Comparison of ENCODE assay signal across 24 cellular contexts in genomic region chr11:75485742-75486141, GRCh38. TPM values are rescaled to one million over a fixed set of nuclear protein-coding genes. Genes with fewer than 3 reads are reported as not detected.
DNase-seq lines count a peak whose midpoint lies in the region; ATAC-seq, FAIRE-seq and TF ChIP-seq lines count a peak whose summit lies in the region.
"Had no signal": no experiment of that assay in that cellular context is flagged by ENCODE, and none has a peak within 500 bp of the region (broad histone marks: within the 10 kb centered on the region; RNA-seq: fewer than 3 reads in every experiment).

No MANE protein-coding gene starts in this region.

- no peaks in the 10 kb centered on the region for H4K20me1 ChIP-seq in K562 (replicated peaks; ENCODE audit: control insufficient read depth, insufficient read depth, low read length)

- WGBS in K562 (ENCODE audit: insufficient coverage, low coverage, missing lambda C conversion rate) = 56% methylated on average over 4 of the region's 4 CpGs
- WGBS in neuronal stem cell (ENCODE audit: extremely low coverage in 2 of 2, insufficient read length in 2 of 2, insufficient replicate concordance in 1 of 2), 2 donors = no CpG with 5 or more reads among the region's 4 CpGs

- H3K9me3 ChIP-seq in K562 (replicated peaks; ENCODE audit: control insufficient read depth, insufficient read depth, low read depth, low read length) = no peaks in the 10 kb centered on the region
- H3K9me3 ChIP-seq in kidney (ENCODE audit: control insufficient read depth in 1 of 2, low read length in 2 of 2) = no peaks in the 10 kb centered on the region
- no peaks in the 10 kb centered on the region for H3K9me3 ChIP-seq in neuronal stem cell (replicated peaks in 1 of 2; ENCODE audit: control insufficient read depth in 2 of 2, insufficient read depth in 1 of 2, low read depth in 1 of 2, low read length in 2 of 2)
- H3K9me3 ChIP-seq: BLaER1 treated with 17β-estradiol and CSF1 and Interleukin-3, amounts not matched to agents 10 nM and 100 nM; Caco-2 had no signal

- peak overlapping the region; percentile 82 for H3K23ac ChIP-seq in neuronal stem cell (ENCODE audit: low read depth, low read length, poor library complexity)

- in situ Hi-C loops in K562 (cut with MboI) = no loop called here

- ATAC-seq in K562 = no peak
- no peak for ATAC-seq in stimulated activated effector memory CD8-positive, alpha-beta T cell treated with anti-CD3 and anti-CD28 coated beads, Interleukin-12 subunit alpha, Interleukin-12 subunit beta, amount 100 ng/mL, for 72 hours
- ATAC-seq: CD8-positive, alpha-beta T cell had no signal

- no peak overlapping the region for H2BK5ac ChIP-seq in neuronal stem cell (ENCODE audit: low read length)

- DNase-seq in K562 (ENCODE audit: extremely low read depth in 1 of 4, low spot score in 3 of 4) = no peak
- DNase-seq in kidney = peak; percentile 21
- no peak for DNase-seq in neuronal stem cell (ENCODE audit: low spot score)
- no peak for DNase-seq in stimulated activated effector memory CD8-positive, alpha-beta T cell treated with anti-CD3 and anti-CD28 coated beads, Interleukin-12 subunit alpha, Interleukin-12 subunit beta, amount 100 ng/mL, for 72 hours (ENCODE audit: low spot score in 2 of 2)
- no peak for DNase-seq in NCI-H526 treated with DMSO at 0.1 percent for 48 hours (lab: John Stamatoyannopoulos, UW)
- DNase-seq in stimulated activated CD4-positive, alpha-beta T cell treated with anti-CD3 and anti-CD28 coated beads, Interleukin-15, amount 100 ng/mL, for 24 hours = no peak
- no peak for DNase-seq in activated effector memory CD4-positive, alpha-beta T cell treated with Interleukin-2 at 50 U/mL for 16 hours
- DNase-seq: 8988T; ACHN; AML-193; Caco-2; Calu3; CD4-positive, alpha-beta T cell; CD8-positive, alpha-beta T cell; DMS79 treated with DMSO at 0.1 percent for 48 hours; GF-D8 had no signal

- H2BK12ac ChIP-seq in neuronal stem cell (ENCODE audit: low read length) = no peak overlapping the region

- H2AFZ ChIP-seq in K562 (ENCODE audit: low read depth, low read length) (no peak overlapping the region), neuronal stem cell (ENCODE audit: low read length) (no peak overlapping the region)

- H3K4me1 Mint-ChIP-seq in stimulated activated effector memory CD8-positive, alpha-beta T cell treated with anti-CD3 and anti-CD28 coated beads, Interleukin-12 subunit alpha, Interleukin-12 subunit beta, amount 100 ng/mL, for 72 hours = peaks cover 17% of the 10 kb centered on the region

- peak overlapping the region; percentile 43 for H3K27ac Mint-ChIP-seq in stimulated activated effector memory CD8-positive, alpha-beta T cell treated with anti-CD3 and anti-CD28 coated beads, Interleukin-12 subunit alpha, Interleukin-12 subunit beta, amount 100 ng/mL, for 72 hours
- H3K27ac Mint-ChIP-seq: B cell; CD4-positive, alpha-beta T cell; CD8-positive, alpha-beta T cell had no signal

- intact Hi-C loops in K562 (cut with micrococcal nuclease) (no loop called here), kidney (cut with DNase I) (no loop called here)

- H3K9me3 Mint-ChIP-seq in stimulated activated effector memory CD8-positive, alpha-beta T cell treated with anti-CD3 and anti-CD28 coated beads, Interleukin-12 subunit alpha, Interleukin-12 subunit beta, amount 100 ng/mL, for 72 hours = no peaks in the 10 kb centered on the region
- H3K9me3 Mint-ChIP-seq: CD4-positive, alpha-beta T cell; CD8-positive, alpha-beta T cell had no signal

- H3K4me2 ChIP-seq in K562 (ENCODE audit: insufficient read depth, low read length) = no peak overlapping the region
- H3K4me2 ChIP-seq in neuronal stem cell (ENCODE audit: insufficient read depth, low read length, poor library complexity, severe bottlenecking) = no peak overlapping the region
- H3K4me2 ChIP-seq: BLaER1 treated with 17β-estradiol and CSF1 and Interleukin-3, amounts not matched to agents 10 nM and 100 nM had no signal

- H4K8ac ChIP-seq in neuronal stem cell (ENCODE audit: low read depth, low read length) = no peak overlapping the region

- H4K91ac ChIP-seq in neuronal stem cell (ENCODE audit: low read depth, low read length, poor library complexity) = no peak overlapping the region

- no peak overlapping the region for H2BK120ac ChIP-seq in neuronal stem cell (ENCODE audit: low read depth, low read length)

- H3K27ac ChIP-seq in K562 (ENCODE audit: extremely low read depth, low read depth, low read length) (no peak overlapping the region), kidney (ENCODE audit: low read depth in 2 of 2, low read length in 2 of 2) (no peak overlapping the region), neuronal stem cell (replicated peaks; ENCODE audit: low read length) (no peak overlapping the region)
- H3K27ac ChIP-seq: BLaER1 treated with 17β-estradiol and CSF1 and Interleukin-3, amounts not matched to agents 10 nM and 100 nM; C4-2B had no signal

- H3K4me1 ChIP-seq in K562 (replicated peaks in 1 of 2; ENCODE audit: control insufficient read depth in 2 of 2, insufficient read depth in 2 of 2, low read length in 2 of 2) (peaks cover 21 to 35% of the 10 kb centered on the region in 2 experiments), kidney (ENCODE audit: control insufficient read depth in 1 of 2, insufficient read depth in 1 of 2, low read depth in 1 of 2, low read length in 2 of 2) (peaks cover 0 to 3% of the 10 kb centered on the region in 2 donors), neuronal stem cell (ENCODE audit: control insufficient read depth in 2 of 2, insufficient read depth in 1 of 2, low read depth in 1 of 2, low read length in 2 of 2) (peaks cover 0 to 10% of the 10 kb centered on the region in 2 donors)

- no peaks in the 10 kb centered on the region for H3K79me1 ChIP-seq in neuronal stem cell (ENCODE audit: low read depth, low read length)

- H3K36me3 Mint-ChIP-seq in stimulated activated effector memory CD8-positive, alpha-beta T cell treated with anti-CD3 and anti-CD28 coated beads, Interleukin-12 subunit alpha, Interleukin-12 subunit beta, amount 100 ng/mL, for 72 hours = no peaks in the 10 kb centered on the region

- POLR2A ChIA-PET in K562 (lab: Yijun Ruan, JAX) = interaction anchor here (0.7 kb wide), 1 partner anchor 103 kb away, joined by 3 read pairs; no protein-coding TSS in a partner anchor

- H3K4ac ChIP-seq in neuronal stem cell (ENCODE audit: low read length) = no peak overlapping the region

- H3K4me3 ChIP-seq in K562 (no peak overlapping the region), kidney (ENCODE audit: low read length in 2 of 2) (no peak overlapping the region), neuronal stem cell (ENCODE audit: low read length in 2 of 2) (no peak overlapping the region)
- H3K4me3 ChIP-seq: BLaER1 treated with 17β-estradiol and CSF1 and Interleukin-3, amounts not matched to agents 10 nM and 100 nM had no signal

- no peak for TF ChIP-seq EP300 in K562 (IDR thresholded peaks at IDR 0.05; ENCODE audit: low read length)

- H2AK5ac ChIP-seq in neuronal stem cell (ENCODE audit: low read depth, low read length) = no peak overlapping the region

- BruUV-seq in K562 (replicated peaks; lab: Mats Ljungman, UMichigan) = no TSS peak

- H3K36me3 ChIP-seq in K562 (ENCODE audit: control insufficient read depth, insufficient read depth, low read length) (no peaks in the 10 kb centered on the region), kidney (ENCODE audit: control insufficient read depth in 1 of 2, insufficient read depth in 2 of 2, low read length in 2 of 2) (no peaks in the 10 kb centered on the region), neuronal stem cell (replicated peaks in 1 of 2; ENCODE audit: control insufficient read depth in 2 of 2, insufficient read depth in 2 of 2, low read length in 2 of 2) (no peaks in the 10 kb centered on the region)
- H3K36me3 ChIP-seq: BLaER1 treated with 17β-estradiol and CSF1 and Interleukin-3, amounts not matched to agents 10 nM and 100 nM had no signal

- no peak for TF ChIP-seq RAD21 in K562 (CRISPR knock-in tag; conservative IDR thresholded peaks at IDR 0.05 in 1 of 2, IDR thresholded peaks at IDR 0.05 in 1 of 2)

- TF ChIP-seq POLR2A in K562 (conservative IDR thresholded peaks at IDR 0.05) = no peak

- H3K18ac ChIP-seq in neuronal stem cell (ENCODE audit: low read length) = peak overlapping the region; percentile 39

- CTCF ChIA-PET in K562 (lab: Yijun Ruan, JAX; ENCODE audit: low intra/inter-chr PET ratio) = no interaction called here

- H3K4me3 Mint-ChIP-seq in stimulated activated effector memory CD8-positive, alpha-beta T cell treated with anti-CD3 and anti-CD28 coated beads, Interleukin-12 subunit alpha, Interleukin-12 subunit beta, amount 100 ng/mL, for 72 hours = no peak overlapping the region
- H3K4me3 Mint-ChIP-seq: B cell; CD4-positive, alpha-beta T cell; CD8-positive, alpha-beta T cell had no signal

- H2BK15ac ChIP-seq in neuronal stem cell (ENCODE audit: low read length) = no peak overlapping the region

- no peak for TF ChIP-seq CTCF in K562 (IDR thresholded peaks at IDR 0.05 in 2 of 3, conservative IDR thresholded peaks at IDR 0.05 in 1 of 3; ENCODE audit: insufficient read depth in 2 of 3, low read depth in 1 of 3, low read length in 3 of 3)
- TF ChIP-seq CTCF in kidney (IDR thresholded peaks at IDR 0.05; ENCODE audit: borderline replicate concordance, extremely low read depth, insufficient read depth) = no peak

- H3K9ac ChIP-seq in K562 (ENCODE audit: insufficient read depth in 1 of 2, low read depth in 2 of 2, low read length in 2 of 2) (0 out of 4 replicates have a peak overlapping the region, but pooled peaks of 1 of the 2 experiments have one; percentile 12), kidney (ENCODE audit: low read length in 2 of 2) (no peak overlapping the region), neuronal stem cell (ENCODE audit: low read depth, low read length, poor library complexity) (no peak overlapping the region)
- H3K9ac ChIP-seq: BLaER1 treated with 17β-estradiol and CSF1 and Interleukin-3, amounts not matched to agents 10 nM and 100 nM had no signal

- H3K9me1 ChIP-seq in K562 (ENCODE audit: control insufficient read depth, insufficient read depth, low read length) = no peaks in the 10 kb centered on the region

- H3K27me3 ChIP-seq in K562 (ENCODE audit: control insufficient read depth in 2 of 2, insufficient read depth in 2 of 2, low read length in 2 of 2) (no peaks in the 10 kb centered on the region), neuronal stem cell (ENCODE audit: control insufficient read depth in 3 of 3, insufficient read depth in 3 of 3, low read depth in 1 of 3, low read length in 3 of 3) (peaks cover 0 to 31% (median 0%) of the 10 kb centered on the region in 3 experiments)
- H3K27me3 ChIP-seq: BLaER1 treated with 17β-estradiol and CSF1 and Interleukin-3, amounts not matched to agents 10 nM and 100 nM had no signal

- H3K79me2 ChIP-seq in K562 (ENCODE audit: control insufficient read depth, insufficient read depth, low read length) = no peaks in the 10 kb centered on the region

- FAIRE-seq in K562 (lab: Jason Lieb, UNC) (no peak), kidney (lab: Jason Lieb, UNC) (no peak)
- FAIRE-seq: A204.1, D721Med, G401.6, GM12891, GM19239 had no signal

- no peak overlapping the region for H3K14ac ChIP-seq in neuronal stem cell (ENCODE audit: low read length)

RNA-seq across cellular contexts. Expression of gene GDPD5, which starts 40.0 kb away (rescaled TPM):
- total RNA-seq in K562 (2011; cell fraction: chromatin; rRNA removed; ENCODE audit: low replicate concordance) = 57.8 and 141 TPM in 2 replicates
- 58.7 and 66.9 TPM in 2 replicates for total RNA-seq in K562 (2011; cell fraction: nucleolus; rRNA removed)
- 57.6 and 71.8 TPM in 2 replicates for total RNA-seq in K562 (2011; cell fraction: nucleoplasm; rRNA removed)
- 9.8 and 14.2 TPM in 2 replicates for total RNA-seq in K562 (2014; rRNA removed)
- 2.8 and 2.9 TPM in 2 replicates for total RNA-seq in K562 (2014; rRNA removed; fragmentation: Illumina TruSeq; extraction: Trizol)
- total RNA-seq in K562 (2015; rRNA removed; fragmentation: Illumina TruSeq; extraction: Trizol) = 6.1 and 6.5 TPM in 2 replicates
- 19.0 and 27.3 TPM in 2 replicates for total RNA-seq in K562 (2021)
- 8.0 and 11.8 TPM in 2 replicates for polyA plus RNA-seq in K562 (2011; rRNA removed)
- polyA plus RNA-seq in K562 (2011; cell fraction: cytosol; rRNA removed) = 7.2 and 13.1 TPM in 2 replicates
- polyA plus RNA-seq in K562 (2011; cell fraction: nucleus; rRNA removed) = 47.6 and 80.4 TPM in 2 replicates
- polyA plus RNA-seq in K562 (2012) = 11.7 and 25.1 TPM in 2 replicates
- 8.7 and 11.9 TPM in 2 replicates for polyA plus RNA-seq in K562 (2014; fragmentation: Illumina TruSeq; extraction: Trizol)
- polyA plus RNA-seq in K562 (2014; fragmentation: Nextera tagmentation; extraction: Ambion mirVana) = under 1 TPM; 0.32 to 0.41 TPM
- polyA plus RNA-seq in K562 (2014; rRNA removed) = 17.0 and 20.4 TPM in 2 replicates
- polyA minus RNA-seq in K562 (2011; rRNA and poly(A)+ RNA removed) = 4.6 and 5.0 TPM in 2 replicates
- polyA minus RNA-seq in K562 (2011; cell fraction: cytosol; rRNA and poly(A)+ RNA removed) = 7.2 and 15.1 TPM in 2 replicates
- polyA minus RNA-seq in K562 (2011; cell fraction: nucleus; rRNA and poly(A)+ RNA removed) = 18.5 and 19.8 TPM in 2 replicates
- total RNA-seq in kidney = 11.4 TPM
- polyA plus RNA-seq in kidney (ENCODE audit: insufficient read depth, low read depth, low replicate concordance) = 3.9 TPM
- 10.9 TPM for polyA plus RNA-seq in neuronal stem cell (2013, experiment 1 of 2)
- 11.1 TPM for polyA plus RNA-seq in neuronal stem cell (2013, experiment 2 of 2)

RNA-seq across cellular contexts. Expression of gene KLHL35, which starts 52.7 kb away (rescaled TPM):
- not detected in 2 replicates for total RNA-seq in K562 (2011; cell fraction: chromatin; rRNA removed; ENCODE audit: low replicate concordance)
- not detected in 2 replicates for total RNA-seq in K562 (2011; cell fraction: nucleolus; rRNA removed)
- not detected in 2 replicates for total RNA-seq in K562 (2011; cell fraction: nucleoplasm; rRNA removed)
- total RNA-seq in K562 (2014; rRNA removed) (not detected in 2 replicates), K562 (2014; rRNA removed; fragmentation: Illumina TruSeq; extraction: Trizol) (not detected in 2 replicates), K562 (2015; rRNA removed; fragmentation: Illumina TruSeq; extraction: Trizol) (not detected in 2 replicates), K562 (2021) (not detected in 2 replicates), kidney (1.8 TPM)
- polyA plus RNA-seq in K562 (2011; rRNA removed) (not detected in 2 replicates), K562 (2014; fragmentation: Illumina TruSeq; extraction: Trizol) (not detected in 2 replicates), K562 (2014; fragmentation: Nextera tagmentation; extraction: Ambion mirVana) (not detected), K562 (2014; rRNA removed) (not detected in 2 replicates), kidney (ENCODE audit: insufficient read depth, low read depth, low replicate concordance) (0.26 TPM)
- not detected in 2 replicates for polyA plus RNA-seq in K562 (2011; cell fraction: cytosol; rRNA removed)
- not detected in 2 replicates for polyA plus RNA-seq in K562 (2011; cell fraction: nucleus; rRNA removed)
- polyA plus RNA-seq in K562 (2012) = 0.05 and 0.10 TPM in 2 replicates
- polyA minus RNA-seq in K562 (2011; rRNA and poly(A)+ RNA removed) = not detected in 2 replicates
- 1.5 TPM in 1 of 2 replicates, not detected in the other for polyA minus RNA-seq in K562 (2011; cell fraction: cytosol; rRNA and poly(A)+ RNA removed)
- not detected in 2 replicates for polyA minus RNA-seq in K562 (2011; cell fraction: nucleus; rRNA and poly(A)+ RNA removed)
- polyA plus RNA-seq in neuronal stem cell (2013, experiment 1 of 2) = 1.2 TPM
- polyA plus RNA-seq in neuronal stem cell (2013, experiment 2 of 2) = 1.5 TPM
